ENCODE assay signal across 16 cellular contexts in genomic region chr1:1806890-1807289, GRCh38. TPM values are rescaled to one million over a fixed set of nuclear protein-coding genes. Genes with fewer than 3 reads are reported as not detected.
DNase-seq lines count a peak whose midpoint lies in the region; ATAC-seq and TF ChIP-seq lines count a peak whose summit lies in the region.
"Had no signal": no experiment of that assay in that cellular context is flagged by ENCODE, and none has a peak within 500 bp of the region (broad histone marks: within the 10 kb centered on the region; RNA-seq: fewer than 3 reads in every experiment).

No MANE protein-coding gene starts in this region.

- H3K9me3 ChIP-seq in stomach: no peaks in the 10 kb centered on the region
- H3K9me3 ChIP-seq: sigmoid colon, suprapubic skin had no signal

- 86 to 90% (median 89%) methylated on average over 2 of the region's 2 CpGs for WGBS in stomach, 5 donors

- DNase-seq in activated naive CD4-positive, alpha-beta T cell treated with anti-CD3 and anti-CD28 coated beads, Interleukin-2, amount 50 U/mL, for 72 hours (ENCODE audit: low spot score in 2 of 2): no peak
- no peak for DNase-seq in activated naive CD4-positive, alpha-beta T cell (lab: John Stamatoyannopoulos, UW)
- no peak for DNase-seq in activated naive CD8-positive, alpha-beta T cell treated with anti-CD3 and anti-CD28 coated beads for 36 hours
- DNase-seq in iris pigment epithelial cell (ENCODE audit: low read depth) (peak; percentile 32), superior temporal gyrus (ENCODE audit: extremely low spot score) (peak; percentile 70), stomach (no peak), amniotic stem cell (lab: John Stamatoyannopoulos, UW) (no peak), NCI-H774 (lab: John Stamatoyannopoulos, UW) (no peak)
- DNase-seq: DMS 273 treated with DMSO at 0.1 percent for 48 hours; H9; kidney glomerular epithelial cell; naive thymus-derived CD4-positive, alpha-beta T cell; NCI-H2029 treated with DMSO at 0.1 percent for 48 hours; NCI-H748 treated with DMSO at 0.1 percent for 48 hours had no signal

- TF ChIP-seq POLR2A in stomach (IDR thresholded peaks at IDR 0.05): no peak

- peaks cover 0 to 10% (median 7%) of the 10 kb centered on the region in 4 donors for H3K4me1 ChIP-seq in stomach
- H3K4me1 ChIP-seq: sigmoid colon, suprapubic skin had no signal

- H3K27me3 Mint-ChIP-seq in activated naive CD8-positive, alpha-beta T cell treated with anti-CD3 and anti-CD28 coated beads for 36 hours: no peaks in the 10 kb centered on the region
- H3K27me3 Mint-ChIP-seq: naive thymus-derived CD4-positive, alpha-beta T cell had no signal

- H3K27ac ChIP-seq in stomach: no peak overlapping the region
- H3K27ac ChIP-seq: sigmoid colon, suprapubic skin had no signal

- peak overlapping the region; percentile 72 to 89 for H3K27ac Mint-ChIP-seq in activated naive CD4-positive, alpha-beta T cell treated with anti-CD3 and anti-CD28 coated beads, Interleukin-2, amount 50 U/mL, for 72 hours
- H3K27ac Mint-ChIP-seq in activated naive CD8-positive, alpha-beta T cell treated with anti-CD3 and anti-CD28 coated beads for 36 hours: peak overlapping the region; percentile 63

- no peak for TF ChIP-seq EP300 in stomach (IDR thresholded peaks at IDR 0.05)

- peaks cover 5 to 16% of the 10 kb centered on the region in 2 donors for H3K36me3 Mint-ChIP-seq in activated naive CD4-positive, alpha-beta T cell treated with anti-CD3 and anti-CD28 coated beads, Interleukin-2, amount 50 U/mL, for 72 hours
- peaks cover 20% of the 10 kb centered on the region for H3K36me3 Mint-ChIP-seq in activated naive CD8-positive, alpha-beta T cell treated with anti-CD3 and anti-CD28 coated beads for 36 hours

- TF ChIP-seq CTCF in stomach (IDR thresholded peaks at IDR 0.05): no peak

- no peak overlapping the region for H3K4me3 ChIP-seq in stomach
- H3K4me3 ChIP-seq: sigmoid colon, suprapubic skin had no signal

- peak; percentile 47 to 90 for ATAC-seq in activated naive CD4-positive, alpha-beta T cell treated with anti-CD3 and anti-CD28 coated beads, Interleukin-2, amount 50 U/mL, for 72 hours
- ATAC-seq: naive thymus-derived CD4-positive, alpha-beta T cell had no signal

- no peaks in the 10 kb centered on the region for H3K9me3 Mint-ChIP-seq in activated naive CD4-positive, alpha-beta T cell treated with anti-CD3 and anti-CD28 coated beads, Interleukin-2, amount 50 U/mL, for 72 hours
- H3K9me3 Mint-ChIP-seq in activated naive CD8-positive, alpha-beta T cell treated with anti-CD3 and anti-CD28 coated beads for 36 hours: no peaks in the 10 kb centered on the region
- H3K9me3 Mint-ChIP-seq: H9 had no signal

- no peak overlapping the region for H3K4me3 Mint-ChIP-seq in activated naive CD8-positive, alpha-beta T cell treated with anti-CD3 and anti-CD28 coated beads for 36 hours
- H3K4me3 Mint-ChIP-seq: H9; naive thymus-derived CD4-positive, alpha-beta T cell had no signal

- H3K4me1 Mint-ChIP-seq in activated naive CD8-positive, alpha-beta T cell treated with anti-CD3 and anti-CD28 coated beads for 36 hours: peaks cover 11% of the 10 kb centered on the region

- intact Hi-C loops in stomach (cut with DNase I; ENCODE audit: low total_unique reads): no loop called here

- H3K36me3 ChIP-seq in stomach: peaks cover 47 to 96% (median 87%) of the 10 kb centered on the region in 4 donors

- H3K27me3 ChIP-seq in stomach: no peaks in the 10 kb centered on the region
- H3K27me3 ChIP-seq: sigmoid colon, suprapubic skin had no signal

RNA-seq across cellular contexts. Expression of gene NADK, which starts 28.6 kb away (rescaled TPM):
- 10 to 100 TPM; 64.7 to 67.6 TPM for total RNA-seq in activated naive CD4-positive, alpha-beta T cell treated with anti-CD3 and anti-CD28 coated beads, Interleukin-2, amount 50 U/mL, for 72 hours
- total RNA-seq in activated naive CD8-positive, alpha-beta T cell treated with anti-CD3 and anti-CD28 coated beads for 36 hours: 10 to 100 TPM; 74.7 to 77.1 TPM
- 100 to 1,000 TPM in 3 of 5 donors, 10 to 100 TPM in 2; 69.9 to 202 (median 102) TPM for total RNA-seq in stomach
- 10 to 100 TPM; 38.6 to 63.2 (median 45.9) TPM for polyA plus RNA-seq in stomach

Comparison
In these comparisons a context has a peak if more than half of its experiments do, and no peak if none do; other contexts are left out.
1. DNase-seq: peak in iris pigment epithelial cell (single experiment) and superior temporal gyrus (single experiment); none in activated naive CD4-positive, alpha-beta T cell treated with anti-CD3 and anti-CD28 coated beads, Interleukin-2, amount 50 U/mL, for 72 hours (0 of 2), activated naive CD4-positive, alpha-beta T cell (0 of 4), activated naive CD8-positive, alpha-beta T cell treated with anti-CD3 and anti-CD28 coated beads for 36 hours (single experiment), stomach (single experiment), amniotic stem cell (single experiment) and NCI-H774 (single experiment).